8 cellular contexts compared by ENCODE assay signal in genomic region chr12:95072900-95073697, GRCh38. TPM values are rescaled to one million over a fixed set of nuclear protein-coding genes. Genes with fewer than 3 reads are reported as not detected.
DNase-seq lines count a peak whose midpoint lies in the region; ATAC-seq and TF ChIP-seq lines count a peak whose summit lies in the region.

Gene NR2C1, minus strand, starts transcription at chr12:95073618. Its CDS starts 6,234 bp downstream, at chr12:95067384.

- H3K36me3 ChIP-seq in BJ (ENCODE audit: control insufficient read depth, insufficient read depth, low read length) (no peaks in the 10 kb centered on the region; the same call in 1 of the 2 replicates), left lung (no peaks in the 10 kb centered on the region)

- ATAC-seq in GM19328 (IDR thresholded peaks at IDR 0.05; ENCODE audit: unreplicated experiment) (peak; percentile 90), HG03520 (IDR thresholded peaks at IDR 0.05; ENCODE audit: unreplicated experiment) (peak; percentile 97), left lung (peak; percentile 98)

- H3K36me3 Mint-ChIP-seq in dendritic cell treated with granulocyte-macrophage colony-stimulating factor and Interleukin-4, amounts not matched to agents 40 ng/mL and 50 ng/mL, for 4 days (ENCODE audit: low read depth): peaks cover 18% of the 10 kb centered on the region

- H3K4me3 ChIP-seq in BJ (ENCODE audit: low read depth, low read length): peak within 1 kb of the TSS; percentile 80
- peak within 1 kb of the TSS; percentile 98 to 99 for H3K4me3 ChIP-seq in left lung

- peaks cover 7 to 17% of the 10 kb centered on the region in 2 donors for H3K4me1 ChIP-seq in left lung

- CTCF ChIA-PET in BJ (lab: Yijun Ruan, JAX): interaction anchor here (0.5 to 2.4 kb wide), 20 partner anchors 9 to 450 kb away, joined by 3 to 13 read pairs (median 3); no protein-coding TSS in a partner anchor

- POLR2A ChIA-PET in BJ (lab: Charles Lee): no interaction called here

- peak within 1 kb of the TSS; percentile 92 for H3K27ac Mint-ChIP-seq in dendritic cell treated with granulocyte-macrophage colony-stimulating factor and Interleukin-4, amounts not matched to agents 40 ng/mL and 50 ng/mL, for 4 days

- no peaks in the 10 kb centered on the region for H3K4me1 Mint-ChIP-seq in dendritic cell treated with granulocyte-macrophage colony-stimulating factor and Interleukin-4, amounts not matched to agents 40 ng/mL and 50 ng/mL, for 4 days (ENCODE audit: low read depth)

- peak within 1 kb of the TSS; percentile 98 for H3K4me3 Mint-ChIP-seq in dendritic cell treated with granulocyte-macrophage colony-stimulating factor and Interleukin-4, amounts not matched to agents 40 ng/mL and 50 ng/mL, for 4 days

- no peaks in the 10 kb centered on the region for H3K27me3 Mint-ChIP-seq in dendritic cell treated with granulocyte-macrophage colony-stimulating factor and Interleukin-4, amounts not matched to agents 40 ng/mL and 50 ng/mL, for 4 days

- H3K27ac ChIP-seq in left lung: peak within 1 kb of the TSS; percentile 88 to 92

- no peaks in the 10 kb centered on the region for H3K9me3 Mint-ChIP-seq in dendritic cell treated with granulocyte-macrophage colony-stimulating factor and Interleukin-4, amounts not matched to agents 40 ng/mL and 50 ng/mL, for 4 days

- TF ChIP-seq CTCF in BJ (IDR thresholded peaks at IDR 0.05; ENCODE audit: insufficient read depth, low read depth, low read length) (no peak), left lung (IDR thresholded peaks at IDR 0.05) (no peak)

- intact Hi-C loops in dendritic cell treated with granulocyte-macrophage colony-stimulating factor and Interleukin-4, amounts not matched to agents 40 ng/mL and 50 ng/mL, for 4 days (cut with micrococcal nuclease): loop anchor here (5.0 kb wide), 1 partner anchor 144 kb away; the partner anchor contains the start of genes FGD6 and VEZT
- intact Hi-C loops in left lung (cut with DNase I): no loop called here

- no peaks in the 10 kb centered on the region for H3K9me3 ChIP-seq in left lung

- DNase-seq in BJ (ENCODE audit: low read depth) (peak; percentile 34), NCI-H748 treated with DMSO at 0.1 percent for 48 hours (lab: John Stamatoyannopoulos, UW) (peak; percentile 86), left lung (peak; percentile 94 to 96)
- DNase-seq in activated CD4-positive, alpha-beta T cell treated with anti-CD3 and anti-CD28 coated beads, Interleukin-2, amount 50 U/mL, for 24 hours (ENCODE audit: low read depth in 1 of 2, low spot score in 1 of 2): peak; percentile 75 to 92
- DNase-seq in stimulated activated CD4-positive, alpha-beta T cell treated with anti-CD3 and anti-CD28 coated beads, Interleukin-2, amount 100 ng/mL, for 48 hours: peak; percentile 83

- H3K27me3 ChIP-seq in BJ (ENCODE audit: control insufficient read depth, insufficient read depth, low read length): no peaks in the 10 kb centered on the region
- no peaks in the 10 kb centered on the region for H3K27me3 ChIP-seq in left lung

RNA-seq across cellular contexts. Expression of gene NR2C1, which starts in this region (rescaled TPM):
- polyA plus RNA-seq in BJ (2011; rRNA removed): 12.1 and 24.1 TPM in 2 replicates
- 8.8 and 10.5 TPM in 2 replicates for polyA minus RNA-seq in BJ (2011; rRNA and poly(A)+ RNA removed)
- 10 to 100 TPM; 28.8 to 32.3 TPM for total RNA-seq in left lung

Comparison
In these comparisons a context has a peak if more than half of its experiments do, and no peak if none do; other contexts are left out.
1. Peak in every context shown above with its lines: DNase-seq, ATAC-seq, H3K4me3 ChIP-seq and H3K27ac ChIP-seq.
2. DNase-seq: peak in every context shown above with its lines; median percentile 95 in left lung; 86 in NCI-H748 treated with DMSO at 0.1 percent for 48 hours; 84 in activated CD4-positive, alpha-beta T cell treated with anti-CD3 and anti-CD28 coated beads, Interleukin-2, amount 50 U/mL, for 24 hours; 83 in stimulated activated CD4-positive, alpha-beta T cell treated with anti-CD3 and anti-CD28 coated beads, Interleukin-2, amount 100 ng/mL, for 48 hours; 34 in BJ.